Comparison of ENCODE assay signal across 23 cellular contexts in the genomic region with DNA sequence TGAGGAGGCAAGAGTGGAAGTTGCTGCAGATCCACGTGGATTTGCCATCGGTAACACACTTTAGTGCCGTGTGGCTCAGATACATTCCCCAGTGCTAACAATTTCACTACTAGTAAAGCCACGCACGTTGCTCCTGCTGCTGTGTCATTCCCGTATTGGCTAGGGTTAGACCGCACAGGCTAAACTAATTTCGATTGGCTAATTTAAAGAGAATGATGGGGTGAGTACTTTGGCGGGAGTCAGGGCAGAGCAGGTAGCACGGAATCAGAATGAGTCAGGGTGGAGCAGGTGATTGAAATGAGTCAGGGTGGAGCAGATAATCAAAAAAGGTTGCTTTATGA.
DNase-seq lines count a peak whose midpoint lies in the region; ATAC-seq and TF ChIP-seq lines count a peak whose summit lies in the region.
"Had no signal": no experiment of that assay in that cellular context is flagged by ENCODE, and none has a peak within 500 bp of the region (broad histone marks: within the 10 kb centered on the region; RNA-seq: fewer than 3 reads in every experiment).

No MANE protein-coding gene starts in this region.

- peak overlapping the region; percentile 76 for H3K4me2 ChIP-seq in OCI-LY3 (ENCODE audit: low read length)
- H3K4me2 ChIP-seq: SK-N-SH had no signal

- H2AFZ ChIP-seq in OCI-LY3 (ENCODE audit: low read depth, low read length) = peak overlapping the region; percentile 49

- peak overlapping the region; percentile 66 for H3K4me3 ChIP-seq in OCI-LY3 (ENCODE audit: low read length)
- H3K4me3 ChIP-seq: HAP-1, MG63, Peyer's patch had no signal

- no peaks in the 10 kb centered on the region for H3K27me3 ChIP-seq in OCI-LY3 (ENCODE audit: low read depth, low read length)
- H3K27me3 ChIP-seq: MG63, Peyer's patch had no signal

- peak; percentile 35 for ATAC-seq in HG02798 (IDR thresholded peaks at IDR 0.05; ENCODE audit: poor library complexity, unreplicated experiment)
- no peak for ATAC-seq in GM18873 (IDR thresholded peaks at IDR 0.05; ENCODE audit: low FRiP score, unreplicated experiment)
- ATAC-seq in HG02885 (IDR thresholded peaks at IDR 0.05; ENCODE audit: poor library complexity, unreplicated experiment) = no peak

- H3K4me1 ChIP-seq in OCI-LY3 (ENCODE audit: low read length) = peaks cover 32% of the 10 kb centered on the region
- H3K4me1 ChIP-seq: Peyer's patch had no signal

- H4K20me1 ChIP-seq in OCI-LY3 (ENCODE audit: insufficient read depth, low read length) = no peaks in the 10 kb centered on the region

- no peaks in the 10 kb centered on the region for H3K9me3 ChIP-seq in OCI-LY3 (ENCODE audit: insufficient read depth, low read length)
- H3K9me3 ChIP-seq: HAP-1, MG63, Peyer's patch, SK-N-SH had no signal

- no peaks in the 10 kb centered on the region for H3K79me2 ChIP-seq in OCI-LY3 (ENCODE audit: low read length)

- peak overlapping the region; percentile 62 for H3K9ac ChIP-seq in OCI-LY3 (ENCODE audit: low read length)
- H3K9ac ChIP-seq: SK-N-SH had no signal

- peak overlapping the region; percentile 80 for H3K27ac ChIP-seq in OCI-LY3 (ENCODE audit: low read length)
- H3K27ac ChIP-seq: Peyer's patch had no signal

- no peak for TF ChIP-seq CTCF in OCI-LY3 (IDR thresholded peaks at IDR 0.05; ENCODE audit: low read depth, low read length)

- no peaks in the 10 kb centered on the region for H3K36me3 ChIP-seq in OCI-LY3 (replicated peaks; ENCODE audit: low read depth, low read length)
- H3K36me3 ChIP-seq: HAP-1, MG63, Peyer's patch had no signal

- peak; percentile 70 for DNase-seq in DMS153 (lab: John Stamatoyannopoulos, UW)
- no peak for DNase-seq in DMS153 treated with DMSO at 0.1 percent for 48 hours (lab: John Stamatoyannopoulos, UW; ENCODE audit: unreplicated experiment)
- no peak for DNase-seq in stimulated activated CD4-positive, alpha-beta T cell treated with anti-CD3 and anti-CD28 coated beads, Interleukin-15, amount 100 ng/mL, for 24 hours
- no peak for DNase-seq in SK-N-DZ (ENCODE audit: low spot score)
- DNase-seq: CD4-positive, CD25-positive, alpha-beta regulatory T cell; DMS79 treated with DMSO at 0.1 percent for 48 hours; GF-D8; GOT3; HFFc6; MG63; NCI-H1092; NCI-H1436; NCI-H187; NCI-H69; Peyer's patch; SIG-M5; SK-N-SH; SW 1271 had no signal
